Comparison of ENCODE assay signal across 27 cellular contexts in the genomic region with DNA sequence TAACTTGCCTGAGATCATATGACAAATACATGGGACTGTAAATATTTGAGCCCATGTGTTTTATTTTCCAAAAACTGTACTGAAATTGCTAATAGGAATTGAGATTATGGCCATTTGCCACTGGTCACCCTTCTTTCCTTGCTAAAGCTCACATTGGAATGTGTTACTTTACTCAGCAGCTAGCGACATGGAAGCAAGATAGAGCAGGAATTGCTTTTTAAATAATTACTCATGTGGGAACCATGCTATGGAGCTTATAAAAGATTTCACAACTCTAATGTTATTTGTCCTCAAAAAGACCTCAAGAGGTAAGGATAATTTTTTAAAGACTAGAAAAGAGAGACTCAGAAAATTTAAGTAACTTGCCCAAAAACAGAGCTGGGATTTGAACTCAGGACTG. TPM values are rescaled to one million over a fixed set of nuclear protein-coding genes. Genes with fewer than 3 reads are reported as not detected.
DNase-seq lines count a peak whose midpoint lies in the region; ATAC-seq, FAIRE-seq and TF ChIP-seq lines count a peak whose summit lies in the region.
"Had no signal": no experiment of that assay in that cellular context is flagged by ENCODE, and none has a peak within 500 bp of the region (broad histone marks: within the 10 kb centered on the region; RNA-seq: fewer than 3 reads in every experiment).

No MANE protein-coding gene starts in this region.

- no peak overlapping the region for H3K27ac ChIP-seq in mesenchymal stem cell (ENCODE audit: low read length, poor library complexity, severe bottlenecking)
- H3K27ac ChIP-seq in HepG2 (ENCODE audit: extremely low read length, insufficient read depth, low read length) = no peak overlapping the region
- H3K27ac ChIP-seq in CD4-positive, alpha-beta T cell (ENCODE audit: low read depth, low read length) = no peak overlapping the region
- H3K27ac ChIP-seq: cardiac muscle cell, dorsolateral prefrontal cortex, neutrophil, testis had no signal

- H3K79me1 ChIP-seq in mesenchymal stem cell (replicated peaks; ENCODE audit: low read length, poor library complexity, severe bottlenecking) = no peaks in the 10 kb centered on the region

- no peak overlapping the region for H3K14ac ChIP-seq in mesenchymal stem cell (ENCODE audit: low read length in 2 of 2)

- peaks cover 16% of the 10 kb centered on the region for H3K4me1 ChIP-seq in mesenchymal stem cell (ENCODE audit: control insufficient read depth, insufficient read depth, low read depth, low read length)
- peaks cover 32% of the 10 kb centered on the region for H3K4me1 ChIP-seq in HepG2 (ENCODE audit: insufficient read depth, low read length)
- H3K4me1 ChIP-seq: testis had no signal

- ATAC-seq in GM18870 (IDR thresholded peaks at IDR 0.05; ENCODE audit: unreplicated experiment) (no peak), HepG2 (no peak)
- ATAC-seq in CD4-positive, alpha-beta T cell (ENCODE audit: poor library complexity) = no peak
- ATAC-seq: activated CD4-positive, CD25-positive, alpha-beta regulatory T cell treated with anti-CD3 and anti-CD28 coated beads, Interleukin-2, amount 50 U/mL, for 24 hours; activated CD8-positive, alpha-beta T cell treated with anti-CD3 and anti-CD28 coated beads for 36 hours; activated naive CD8-positive, alpha-beta T cell treated with anti-CD3 and anti-CD28 coated beads, Interleukin-2, amount 50 U/mL, for 24 hours; stimulated activated memory B cell treated with anti-CD40 and anti-IgM and Interleukin-4, amounts not matched to agents 10 μg/mL and 1 μg/mL and 100 μg/mL, for 72 hours had no signal

- no peak overlapping the region for H3K23ac ChIP-seq in mesenchymal stem cell (ENCODE audit: low read length in 2 of 2)

- H3K27ac Mint-ChIP-seq in CD4-positive, alpha-beta T cell = no peak overlapping the region
- H3K27ac Mint-ChIP-seq: activated CD8-positive, alpha-beta T cell treated with anti-CD3 and anti-CD28 coated beads for 36 hours; activated naive CD8-positive, alpha-beta T cell treated with anti-CD3 and anti-CD28 coated beads, Interleukin-2, amount 50 U/mL, for 24 hours; stimulated activated memory B cell treated with anti-CD40 and anti-IgM and Interleukin-4, amounts not matched to agents 10 μg/mL and 1 μg/mL and 100 μg/mL, for 72 hours had no signal

- WGBS in mesenchymal stem cell = no CpG with 5 or more reads among the region's 1 CpG
- 6% methylated on average over 1 of the region's 1 CpG for WGBS in HepG2 (ENCODE audit: low lambda C conversion rate)

- no TSS peak for BruUV-seq in HepG2 (replicated peaks; lab: Mats Ljungman, UMichigan)

- no peak for TF ChIP-seq POLR2A in HepG2 (IDR thresholded peaks at IDR 0.05; ENCODE audit: insufficient read depth in 1 of 2, low read depth in 2 of 2, low read length in 2 of 2)

- no peak overlapping the region for H3K4ac ChIP-seq in mesenchymal stem cell (ENCODE audit: low read depth in 1 of 2, low read length in 2 of 2)

- H3K4me3 ChIP-seq in bronchial epithelial cell (ENCODE audit: low read depth, low read length) = no peak overlapping the region
- H3K4me3 ChIP-seq in mesenchymal stem cell (ENCODE audit: insufficient read depth in 1 of 2, low read depth in 1 of 2, low read length in 2 of 2) = no peak overlapping the region
- H3K4me3 ChIP-seq in HepG2 (replicated peaks in 1 of 3; ENCODE audit: insufficient read depth in 1 of 3, low read depth in 2 of 3, low read length in 3 of 3) = no peak overlapping the region
- H3K4me3 ChIP-seq: cardiac muscle cell, dorsolateral prefrontal cortex, smooth muscle cell, testis had no signal

- TF ChIP-seq EP300 in HepG2 (IDR thresholded peaks at IDR 0.05; ENCODE audit: low read depth in 2 of 2, low read length in 2 of 2) = no peak
- no peak for TF ChIP-seq EP300 in HepG2 (CRISPR knock-in tag; IDR thresholded peaks at IDR 0.05; ENCODE audit: borderline replicate concordance)

- no peak overlapping the region for H4K8ac ChIP-seq in mesenchymal stem cell (ENCODE audit: low read length)

- H3K4me2 ChIP-seq in mesenchymal stem cell (ENCODE audit: low read length, poor library complexity, severe bottlenecking) (no peak overlapping the region), HepG2 (ENCODE audit: low read depth, low read length) (no peak overlapping the region)
- H3K4me2 ChIP-seq: smooth muscle cell had no signal

- H2BK15ac ChIP-seq in mesenchymal stem cell (ENCODE audit: low read depth, poor library complexity, severe bottlenecking) = no peak overlapping the region

- POLR2A ChIA-PET in HepG2 (lab: Yijun Ruan, JAX) = no interaction called here
- POLR2A ChIA-PET in CD4-positive, alpha-beta T cell (lab: Charles Lee) = no interaction called here

- no peaks in the 10 kb centered on the region for H3K9me3 Mint-ChIP-seq in CD4-positive, alpha-beta T cell
- H3K9me3 Mint-ChIP-seq: activated CD8-positive, alpha-beta T cell treated with anti-CD3 and anti-CD28 coated beads for 36 hours; activated naive CD8-positive, alpha-beta T cell treated with anti-CD3 and anti-CD28 coated beads, Interleukin-2, amount 50 U/mL, for 24 hours had no signal

- no peaks in the 10 kb centered on the region for H4K20me1 ChIP-seq in HepG2 (ENCODE audit: insufficient read depth, low read length)

- H3K36me3 ChIP-seq in bronchial epithelial cell (ENCODE audit: control insufficient read depth, insufficient read depth, low read length) (no peaks in the 10 kb centered on the region), mesenchymal stem cell (ENCODE audit: control insufficient read depth in 1 of 2, insufficient read depth in 2 of 2, low read depth in 1 of 2, low read length in 2 of 2) (peaks cover 0 to 3% of the 10 kb centered on the region in 2 experiments), HepG2 (replicated peaks in 1 of 2; ENCODE audit: control insufficient read depth in 1 of 2, insufficient read depth in 2 of 2, low read length in 2 of 2) (no peaks in the 10 kb centered on the region)
- H3K36me3 ChIP-seq: cardiac muscle cell, neutrophil had no signal

- in situ Hi-C loops in HepG2 (cut with HindIII; ENCODE audit: extremely low pct_ligation_motif_present, low pct_unique_long_range_greater_than_20kb) = loop anchor here (5.0 kb wide), 1 partner anchor 186 kb away; no protein-coding TSS in a partner anchor

- no peak overlapping the region for H2AK5ac ChIP-seq in mesenchymal stem cell (ENCODE audit: low read length, severe bottlenecking)

- H3K9ac ChIP-seq in mesenchymal stem cell (ENCODE audit: low read length) = no peak overlapping the region
- no peak overlapping the region for H3K9ac ChIP-seq in HepG2 (ENCODE audit: insufficient read depth, low read depth, low read length)

- TF ChIP-seq RAD21 in HepG2 (CRISPR knock-in tag; IDR thresholded peaks at IDR 0.05) = no peak

- no peak overlapping the region for H2BK120ac ChIP-seq in mesenchymal stem cell (ENCODE audit: low read depth, low read length)

- no peak overlapping the region for H2BK5ac ChIP-seq in mesenchymal stem cell (ENCODE audit: low read depth, low read length, poor library complexity, severe bottlenecking)

- H2BK12ac ChIP-seq in mesenchymal stem cell (ENCODE audit: low read length in 2 of 2) = no peak overlapping the region

- FAIRE-seq in bronchial epithelial cell (lab: Jason Lieb, UNC) = no peak
- no peak for FAIRE-seq in HepG2 (lab: Jason Lieb, UNC)
- FAIRE-seq: kidney had no signal

- no peak overlapping the region for H3K18ac ChIP-seq in mesenchymal stem cell (ENCODE audit: low read depth in 1 of 2, low read length in 2 of 2)

- no peaks in the 10 kb centered on the region for H3K27me3 Mint-ChIP-seq in CD4-positive, alpha-beta T cell

- no peaks in the 10 kb centered on the region for H3K27me3 ChIP-seq in bronchial epithelial cell (ENCODE audit: control insufficient read depth, insufficient read depth, low read length)
- peaks cover 5 to 10% of the 10 kb centered on the region in 2 experiments for H3K27me3 ChIP-seq in mesenchymal stem cell (ENCODE audit: control insufficient read depth in 1 of 2, insufficient read depth in 1 of 2, low read length in 2 of 2)
- H3K27me3 ChIP-seq in HepG2 (ENCODE audit: control insufficient read depth in 1 of 2, insufficient read depth in 2 of 2, low read length in 2 of 2) = peaks cover 3 to 27% of the 10 kb centered on the region in 2 experiments; a peak in 3 of 5 replicates
- no peaks in the 10 kb centered on the region for H3K27me3 ChIP-seq in CD4-positive, alpha-beta T cell (ENCODE audit: control insufficient read depth, insufficient read depth, low read length)
- H3K27me3 ChIP-seq: cardiac muscle cell, dorsolateral prefrontal cortex, testis had no signal

- peak; percentile 58 for DNase-seq in AG20443 (ENCODE audit: low spot score)
- peak; percentile 48 for DNase-seq in M059J (ENCODE audit: low read depth)
- DNase-seq in bronchial epithelial cell (ENCODE audit: low read depth) = peak; percentile 81
- DNase-seq in mesenchymal stem cell = peak; percentile 23
- no peak for DNase-seq in HepG2 (ENCODE audit: low spot score)
- no peak for DNase-seq in NCI-H1105 (lab: John Stamatoyannopoulos, UW)
- DNase-seq in CD4-positive, alpha-beta T cell = no peak
- DNase-seq: activated CD8-positive, alpha-beta T cell treated with anti-CD3 and anti-CD28 coated beads for 36 hours; activated effector memory CD4-positive, alpha-beta T cell treated with anti-CD3 and anti-CD28 coated beads, Interleukin-2, amount 50 U/mL, for 16 hours; activated naive CD8-positive, alpha-beta T cell treated with anti-CD3 and anti-CD28 coated beads, Interleukin-2, amount 50 U/mL, for 24 hours; activated T-cell treated with anti-CD3 and anti-CD28 coated beads for 4 hours; AML-193; dorsolateral prefrontal cortex; GOT3; kidney; NCI-H146; NCI-H2171 treated with DMSO at 0.1 percent for 48 hours; NCI-H526 treated with DMSO at 0.1 percent for 48 hours; SHP77; SW 1271; testis had no signal

- peaks cover 7% of the 10 kb centered on the region for H3K4me1 Mint-ChIP-seq in CD4-positive, alpha-beta T cell (ENCODE audit: low read depth)

- intact Hi-C loops in HepG2 (cut with micrococcal nuclease; ENCODE audit: unreplicated experiment) = loop anchor here (5.0 to 10.0 kb wide), 3 partner anchors 61 to 216 kb away; no protein-coding TSS in a partner anchor
- intact Hi-C loops in CD4-positive, alpha-beta T cell (cut with DNase I, micrococcal nuclease) = loop anchor here (10.0 kb wide), 2 partner anchors 54 to 794 kb away; partner anchors contain the start of genes AFAP1 (in 1 of the 2) and SORCS2 (in 1 of the 2)

- H2AFZ ChIP-seq in mesenchymal stem cell (ENCODE audit: low read depth, low read length) = no peak overlapping the region
- H2AFZ ChIP-seq in HepG2 (ENCODE audit: low read length) = no peak overlapping the region

- no peak overlapping the region for H4K91ac ChIP-seq in mesenchymal stem cell (ENCODE audit: low read length)

- H3K36me3 Mint-ChIP-seq in CD4-positive, alpha-beta T cell (ENCODE audit: low read depth) = no peaks in the 10 kb centered on the region

- TF ChIP-seq CTCF in bronchial epithelial cell (IDR thresholded peaks at IDR 0.05; ENCODE audit: insufficient read depth, low read length, severe bottlenecking) (no peak), HepG2 (CRISPR knock-in tag; IDR thresholded peaks at IDR 0.05) (no peak)
- no peak for TF ChIP-seq CTCF in CD4-positive, alpha-beta T cell (IDR thresholded peaks at IDR 0.05)

- CTCF ChIA-PET in HepG2 (lab: Yijun Ruan, JAX; ENCODE audit: low intra/inter-chr PET ratio, low total read pairs) = interaction anchor here (2.1 to 4.0 kb wide), 2 partner anchors 184 to 227 kb away, joined by 6 to 44 read pairs; no protein-coding TSS in a partner anchor
- CTCF ChIA-PET in CD4-positive, alpha-beta T cell (lab: Charles Lee) = interaction anchor here (0.9 to 2.7 kb wide), 3 partner anchors 144 to 186 kb away, joined by 4 to 13 read pairs (median 9); no protein-coding TSS in a partner anchor

- no peaks in the 10 kb centered on the region for H3K79me2 ChIP-seq in HepG2 (ENCODE audit: insufficient read depth, low read length)

- no peak overlapping the region for H3K4me3 Mint-ChIP-seq in CD4-positive, alpha-beta T cell
- H3K4me3 Mint-ChIP-seq: activated CD8-positive, alpha-beta T cell treated with anti-CD3 and anti-CD28 coated beads for 36 hours; activated naive CD8-positive, alpha-beta T cell treated with anti-CD3 and anti-CD28 coated beads, Interleukin-2, amount 50 U/mL, for 24 hours; stimulated activated memory B cell treated with anti-CD40 and anti-IgM and Interleukin-4, amounts not matched to agents 10 μg/mL and 1 μg/mL and 100 μg/mL, for 72 hours had no signal

- H3K9me3 ChIP-seq in mesenchymal stem cell (ENCODE audit: control insufficient read depth, low read length) (no peaks in the 10 kb centered on the region), HepG2 (ENCODE audit: low read length) (no peaks in the 10 kb centered on the region)
- no peaks in the 10 kb centered on the region for H3K9me3 ChIP-seq in CD4-positive, alpha-beta T cell (ENCODE audit: control insufficient read depth, low read length)
- H3K9me3 ChIP-seq: neutrophil, testis had no signal

RNA-seq across cellular contexts. Expression of gene AFAP1, which starts 48.8 kb away (rescaled TPM):
- total RNA-seq in M059J (2014; rRNA removed; shearing (Covaris generic)) = 38.8 and 53.8 TPM in 2 replicates
- 6.8 and 16.1 TPM in 2 replicates for total RNA-seq in bronchial epithelial cell
- 19.0 TPM for polyA plus RNA-seq in mesenchymal stem cell (2013, experiment 1 of 2)
- 19.1 TPM for polyA plus RNA-seq in mesenchymal stem cell (2013, experiment 2 of 2)
- 2.5 and 3.1 TPM in 2 replicates for total RNA-seq in HepG2 (2016; rRNA removed; fragmentation: Illumina TruSeq; extraction: Trizol)
- 0.91 and 1.1 TPM in 2 replicates for total RNA-seq in HepG2 (2016; cell fraction: cytosol; rRNA removed; fragmentation: Illumina TruSeq; extraction: Trizol; ENCODE audit: low read depth)
- total RNA-seq in HepG2 (2016; cell fraction: insoluble cytoplasmic fraction; rRNA removed; fragmentation: Illumina TruSeq; extraction: Trizol) = 2.3 and 2.5 TPM in 2 replicates
- 1.3 and 1.6 TPM in 2 replicates for total RNA-seq in HepG2 (2016; cell fraction: membrane; rRNA removed; fragmentation: Illumina TruSeq; extraction: Trizol)
- 3.2 and 3.5 TPM in 2 replicates for total RNA-seq in HepG2 (2016; cell fraction: nucleus; rRNA removed; fragmentation: Illumina TruSeq; extraction: Trizol)
- polyA plus RNA-seq in HepG2 (2011; rRNA removed) = 2.0 and 2.5 TPM in 2 replicates
- 1.4 and 1.6 TPM in 2 replicates for polyA plus RNA-seq in HepG2 (2011; cell fraction: cytosol; rRNA removed)
- 5.5 and 8.2 TPM in 2 replicates for polyA plus RNA-seq in HepG2 (2011; cell fraction: nucleus; rRNA removed)
- polyA plus RNA-seq in HepG2 (2012) = 2.8 and 2.9 TPM in 2 replicates
- 0.11 and 0.15 TPM in 2 replicates for polyA plus RNA-seq in HepG2 (2016; cell fraction: cytosol; fragmentation: Illumina TruSeq; extraction: Trizol; ENCODE audit: low read depth)
- 1.6 and 2.1 TPM in 2 replicates for polyA plus RNA-seq in HepG2 (2016; cell fraction: insoluble cytoplasmic fraction; fragmentation: Illumina TruSeq; extraction: Trizol; ENCODE audit: low read depth)
- polyA plus RNA-seq in HepG2 (2016; cell fraction: membrane; fragmentation: Illumina TruSeq; extraction: Trizol; ENCODE audit: low read depth) = 0.37 and 0.58 TPM in 2 replicates
- polyA plus RNA-seq in HepG2 (2016; cell fraction: nucleus; fragmentation: Illumina TruSeq; extraction: Trizol; ENCODE audit: insufficient read depth, low read depth) = 2.7 and 3.5 TPM in 2 replicates
- polyA minus RNA-seq in HepG2 (2011; rRNA and poly(A)+ RNA removed; ENCODE audit: low replicate concordance) = 4.5 and 14.2 TPM in 2 replicates
- 2.9 and 3.2 TPM in 2 replicates for polyA minus RNA-seq in HepG2 (2011; cell fraction: cytosol; rRNA and poly(A)+ RNA removed)
- 9.5 and 11.9 TPM in 2 replicates for polyA minus RNA-seq in HepG2 (2011; cell fraction: nucleus; rRNA and poly(A)+ RNA removed)
- total RNA-seq in CD4-positive, alpha-beta T cell = 10 to 100 TPM in 1 of 2 experiments, 1 to 10 TPM in 1; 9.8 to 10.9 TPM

Comparison
In these comparisons a context has a peak if more than half of its experiments do, and no peak if none do; other contexts are left out.
1. DNase-seq: peak in AG20443 (single experiment), M059J (single experiment), bronchial epithelial cell (single experiment) and mesenchymal stem cell (single experiment); none in HepG2 (single experiment), NCI-H1105 (single experiment) and CD4-positive, alpha-beta T cell (0 of 10).